Comparison of ENCODE assay signal across 7 cellular contexts in genomic region chr9:18305167-18305806, GRCh38.
DNase-seq lines count a peak whose midpoint lies in the region; TF ChIP-seq lines count a peak whose summit lies in the region.
"Not testable (repeated sequence)": the region's sequence is repeated elsewhere in the genome, so short reads cannot be mapped to it uniquely, and the experiment has no call there.

No MANE protein-coding gene starts in this region.

- not testable (repeated sequence) for H4K8ac ChIP-seq in H9 (replicated peaks; ENCODE audit: insufficient read length, low read depth, low read length)

- peak overlapping the region; percentile 33 for H4K5ac ChIP-seq in H9 (ENCODE audit: insufficient read length, low read depth, low read length)

- H3K27me3 Mint-ChIP-seq in H9 (ENCODE audit: low read depth); chondrocyte (ENCODE audit: low read depth); neural progenitor cell (ENCODE audit: insufficient read depth, low read depth): not testable (repeated sequence)

- peak overlapping the region; percentile 8 for H3K4me3 ChIP-seq in iPS-15b (ENCODE audit: low read depth, low read length)
- H3K4me3 ChIP-seq in neural progenitor cell, smooth muscle cell: not testable (repeated sequence)

- H3K9me3 Mint-ChIP-seq in H9: not testable (repeated sequence)
- peaks cover 18% of the 10 kb centered on the region for H3K9me3 Mint-ChIP-seq in chondrocyte (ENCODE audit: low read depth)
- H3K9me3 Mint-ChIP-seq in neural progenitor cell: peaks cover 21% of the 10 kb centered on the region

- TF ChIP-seq CTCF in H9 (conservative IDR thresholded peaks at IDR 0.05); chondrocyte (IDR thresholded peaks at IDR 0.05); neural progenitor cell (IDR thresholded peaks at IDR 0.05); smooth muscle cell (IDR thresholded peaks at IDR 0.05; ENCODE audit: borderline replicate concordance, insufficient read depth, poor library complexity, severe bottlenecking): not testable (repeated sequence)

- H3K4ac ChIP-seq in H9 (ENCODE audit: low read depth, low read length): not testable (repeated sequence)

- peaks cover 3 to 17% (median 4%) of the 10 kb centered on the region in 3 experiments; a peak in 3 of 7 replicates for H3K36me3 Mint-ChIP-seq in H9 (ENCODE audit: insufficient read depth in 1 of 3, low read depth in 3 of 3)
- not testable (repeated sequence) for H3K36me3 Mint-ChIP-seq in chondrocyte (ENCODE audit: low read depth); neural progenitor cell

- DNase-seq in H9 (peak; percentile 29), NCI-H187 (lab: John Stamatoyannopoulos, UW) (peak; percentile 43 to 51), NCI-H748 (lab: John Stamatoyannopoulos, UW; ENCODE audit: unreplicated experiment) (peak; percentile 31), chondrocyte (ENCODE audit: low spot score) (peak; percentile 40), neural progenitor cell (ENCODE audit: low spot score) (peak; percentile 18)
- DNase-seq in smooth muscle cell (lab: John Stamatoyannopoulos, UW; ENCODE audit: unreplicated experiment): not testable (repeated sequence)

- not testable (repeated sequence) for H2BK120ac ChIP-seq in H9 (ENCODE audit: low read depth, low read length, poor library complexity, severe bottlenecking)

- H3K27ac ChIP-seq in H9 (ENCODE audit: insufficient read length, low read depth, low read length); neural progenitor cell; smooth muscle cell (ENCODE audit: low read depth): not testable (repeated sequence)

- H3K36me3 ChIP-seq in iPS-15b (ENCODE audit: control insufficient read depth, insufficient read depth, low read length); neural progenitor cell; smooth muscle cell (ENCODE audit: low read depth): not testable (repeated sequence)

- H3F3A ChIP-seq in neural progenitor cell (ENCODE audit: low read depth); smooth muscle cell (ENCODE audit: low read depth): not testable (repeated sequence)

- not testable (repeated sequence) for H3K27me3 ChIP-seq in H9 (ENCODE audit: insufficient read depth, low read length); iPS-15b (ENCODE audit: control insufficient read depth, insufficient read depth, low read length); neural progenitor cell; smooth muscle cell (ENCODE audit: low read depth)

- not testable (repeated sequence) for H2AK5ac ChIP-seq in H9 (ENCODE audit: insufficient read length, low read length)

- not testable (repeated sequence) for H2BK12ac ChIP-seq in H9 (ENCODE audit: insufficient read length, low read depth, low read length)

- H3K27ac Mint-ChIP-seq in H9 (peak overlapping the region in 2 of 3 experiments; percentile 56 to 82; a peak in 3 of 7 replicates), neural progenitor cell (peak overlapping the region; percentile 72)
- H3K27ac Mint-ChIP-seq in chondrocyte (ENCODE audit: unreplicated experiment): not testable (repeated sequence)

- H3K4me2 ChIP-seq in H9 (ENCODE audit: insufficient read depth, insufficient read length, low read length): not testable (repeated sequence)
- H3K4me2 ChIP-seq in neural progenitor cell (peak overlapping the region; percentile 17), smooth muscle cell (peak overlapping the region; percentile 57)

- H3K4me1 Mint-ChIP-seq in H9: peaks cover 11 to 14% of the 10 kb centered on the region in 2 experiments
- peaks cover 12% of the 10 kb centered on the region for H3K4me1 Mint-ChIP-seq in chondrocyte (ENCODE audit: low read depth)
- not testable (repeated sequence) for H3K4me1 Mint-ChIP-seq in neural progenitor cell

- not testable (repeated sequence) for H4K20me1 ChIP-seq in H9 (ENCODE audit: control insufficient read depth, insufficient read depth, insufficient read length); neural progenitor cell (ENCODE audit: low read depth); smooth muscle cell (ENCODE audit: low read depth)

- H3K9me3 ChIP-seq in H9 (ENCODE audit: control insufficient read depth, low read depth, low read length); iPS-15b (ENCODE audit: control insufficient read depth, insufficient read depth, low read length); neural progenitor cell (ENCODE audit: low read depth); smooth muscle cell (replicated peaks; ENCODE audit: low read depth): not testable (repeated sequence)

- H3T11ph ChIP-seq in H9 (ENCODE audit: low read length): not testable (repeated sequence)

- no CpG with 5 or more reads among the region's 10 CpGs for WGBS in H9 (ENCODE audit: extremely low coverage, insufficient read length, low lambda C conversion rate)
- WGBS in smooth muscle cell (ENCODE audit: low lambda C conversion rate): 51% methylated on average over 10 of the region's 10 CpGs

- H3K14ac ChIP-seq in H9 (ENCODE audit: insufficient read depth, low read length): peak overlapping the region; percentile 68

- not testable (repeated sequence) for H3K79me1 ChIP-seq in H9 (ENCODE audit: insufficient read depth, low read depth, low read length, poor library complexity, severe bottlenecking)

- H2BK15ac ChIP-seq in H9 (ENCODE audit: low read depth, low read length): not testable (repeated sequence)

- H3K23ac ChIP-seq in H9 (ENCODE audit: insufficient read length, low read depth, low read length): not testable (repeated sequence)

- H3K4me3 Mint-ChIP-seq in H9; chondrocyte (ENCODE audit: unreplicated experiment); neural progenitor cell: not testable (repeated sequence)

- H3K18ac ChIP-seq in H9 (ENCODE audit: insufficient read length, low read depth, low read length): peak overlapping the region; percentile 61

- not testable (repeated sequence) for H3K56ac ChIP-seq in H9 (ENCODE audit: insufficient read length, low read depth, low read length)

- H2AFZ ChIP-seq in H9 (ENCODE audit: low read length) (peak overlapping the region; percentile 35), neural progenitor cell (replicated peaks) (peak overlapping the region; percentile 95), smooth muscle cell (ENCODE audit: low read depth) (peak overlapping the region; percentile 78)

- H2BK20ac ChIP-seq in H9 (ENCODE audit: low read depth, low read length, poor library complexity, severe bottlenecking): not testable (repeated sequence)

- H2BK5ac ChIP-seq in H9 (ENCODE audit: insufficient read length, low read length): not testable (repeated sequence)

- H3K23me2 ChIP-seq in H9 (ENCODE audit: insufficient read length, low read depth, low read length, poor library complexity, severe bottlenecking): not testable (repeated sequence)

- not testable (repeated sequence) for H3K9ac ChIP-seq in H9 (ENCODE audit: extremely low read depth, insufficient read length, low read length); iPS-15b (ENCODE audit: low read depth, low read length); neural progenitor cell; smooth muscle cell (ENCODE audit: low read depth)

- H3K79me2 ChIP-seq in H9 (ENCODE audit: insufficient read depth, low read length); neural progenitor cell (ENCODE audit: low read depth); smooth muscle cell (ENCODE audit: low read depth): not testable (repeated sequence)

- H3K4me1 ChIP-seq in H9 (ENCODE audit: insufficient read depth, low read length); iPS-15b (ENCODE audit: control insufficient read depth, insufficient read depth, low read length); neural progenitor cell; smooth muscle cell (ENCODE audit: low read depth): not testable (repeated sequence)

- not testable (repeated sequence) for H4K91ac ChIP-seq in H9 (ENCODE audit: insufficient read length, low read depth, low read length)

Comparison
In these comparisons a context has a peak if more than half of its experiments do, and no peak if none do; other contexts are left out.
1. H2AFZ ChIP-seq: peak in every context shown above with its lines; median percentile 95 in neural progenitor cell; 78 in smooth muscle cell; 35 in H9.